21 cellular contexts compared by ENCODE assay signal in the genomic region with DNA sequence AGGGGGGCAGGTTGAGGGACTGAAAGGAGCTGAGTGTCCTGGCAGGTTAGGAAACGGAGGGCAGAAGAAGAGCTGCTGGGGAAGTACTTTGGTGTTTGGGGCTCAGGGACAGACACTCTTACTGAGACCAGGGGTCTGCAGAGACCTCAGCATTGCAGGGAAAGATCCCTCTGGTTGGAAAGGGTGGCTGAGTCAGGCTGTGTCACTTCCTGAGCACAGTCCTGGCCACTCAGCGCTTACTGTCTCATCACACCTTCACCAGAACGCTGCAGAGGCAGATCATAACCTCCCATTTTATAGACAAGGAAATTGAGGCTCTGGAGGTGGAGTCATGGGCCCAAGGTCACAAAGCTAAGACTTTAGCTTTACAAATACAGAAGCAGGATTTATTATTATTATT. TPM values are rescaled to one million over a fixed set of nuclear protein-coding genes. Genes with fewer than 3 reads are reported as not detected.
A peak's percentile ranks its signal among the peaks of the same experiment; 100 is the strongest.
DNase-seq lines count a peak whose midpoint lies in the region; ATAC-seq and TF ChIP-seq lines count a peak whose summit lies in the region.
"Had no signal": no experiment of that assay in that cellular context is flagged by ENCODE, and none has a peak within 500 bp of the region (broad histone marks: within the 10 kb centered on the region; RNA-seq: fewer than 3 reads in every experiment).

No MANE protein-coding gene starts in this region.

- TF ChIP-seq CTCF in foreskin keratinocyte (conservative IDR thresholded peaks at IDR 0.05) (no peak), transverse colon (IDR thresholded peaks at IDR 0.05) (no peak)

- no peaks in the 10 kb centered on the region for H3K9me3 Mint-ChIP-seq in natural killer cell treated with Interleukin-12 subunit alpha and Interleukin-12 subunit beta and Interleukin-15 and Interleukin-18, amount 100 ng/mL, for 72 hours
- H3K9me3 Mint-ChIP-seq: CD8-positive, alpha-beta memory T cell; H9 had no signal

- no peak for TF ChIP-seq EP300 in transverse colon (IDR thresholded peaks at IDR 0.05; ENCODE audit: low read depth)

- H3K27me3 ChIP-seq in BLaER1 (peaks cover 7% of the 10 kb centered on the region), foreskin keratinocyte (no peaks in the 10 kb centered on the region), transverse colon (peaks cover 100% of the 10 kb centered on the region)

- intact Hi-C loops in transverse colon (cut with DNase I; ENCODE audit: low total_unique reads): no loop called here

- H3K4me1 ChIP-seq in BLaER1 (peaks cover 51% of the 10 kb centered on the region), foreskin keratinocyte (peaks cover 6% of the 10 kb centered on the region), transverse colon (peaks cover 0 to 7% (median 6%) of the 10 kb centered on the region in 4 donors)

- H3K9ac ChIP-seq in BLaER1: no peak overlapping the region; the same call in 1 of the 2 replicates

- TF ChIP-seq POLR2A in transverse colon (IDR thresholded peaks at IDR 0.05): no peak

- H3K27ac ChIP-seq in BLaER1 (no peak overlapping the region), foreskin keratinocyte (no peak overlapping the region), transverse colon (no peak overlapping the region)
- H3K27ac ChIP-seq: HL-60 had no signal

- peak overlapping the region; percentile 90 for H3K4me2 ChIP-seq in BLaER1

- no peaks in the 10 kb centered on the region for H3K36me3 Mint-ChIP-seq in natural killer cell treated with Interleukin-12 subunit alpha and Interleukin-12 subunit beta and Interleukin-15 and Interleukin-18, amount 100 ng/mL, for 72 hours
- H3K36me3 Mint-ChIP-seq: CD4-positive, CD25-positive, alpha-beta regulatory T cell; CD8-positive, alpha-beta memory T cell had no signal

- in situ Hi-C loops in transverse colon (cut with MboI; ENCODE audit: low pct_ligation_motif_present in 1 of 4, low pct_unique_long_range_greater_than_20kb in 1 of 4, low sequenced_read_pairs in 3 of 4): no loop called here

- H3K4me1 Mint-ChIP-seq in natural killer cell treated with Interleukin-12 subunit alpha and Interleukin-12 subunit beta and Interleukin-15 and Interleukin-18, amount 100 ng/mL, for 72 hours (ENCODE audit: low read depth in 2 of 2): no peaks in the 10 kb centered on the region
- H3K4me1 Mint-ChIP-seq: CD4-positive, CD25-positive, alpha-beta regulatory T cell had no signal

- H3K4me3 Mint-ChIP-seq in natural killer cell treated with Interleukin-12 subunit alpha and Interleukin-12 subunit beta and Interleukin-15 and Interleukin-18, amount 100 ng/mL, for 72 hours: no peak overlapping the region
- H3K4me3 Mint-ChIP-seq: CD4-positive, CD25-positive, alpha-beta regulatory T cell; CD8-positive, alpha-beta memory T cell; H9 had no signal

- no peak overlapping the region for H3K27ac Mint-ChIP-seq in natural killer cell treated with Interleukin-12 subunit alpha and Interleukin-12 subunit beta and Interleukin-15 and Interleukin-18, amount 100 ng/mL, for 72 hours
- H3K27ac Mint-ChIP-seq: CD4-positive, CD25-positive, alpha-beta regulatory T cell; CD8-positive, alpha-beta memory T cell; H9 had no signal

- 50 to 100% methylated on average over 1 to 3 of the region's 3 CpGs for WGBS in transverse colon (ENCODE audit: low coverage in 1 of 2), 2 donors

- H3K27me3 Mint-ChIP-seq in natural killer cell treated with Interleukin-12 subunit alpha and Interleukin-12 subunit beta and Interleukin-15 and Interleukin-18, amount 100 ng/mL, for 72 hours: peaks cover 12 to 18% of the 10 kb centered on the region in 2 donors

- H3K36me3 ChIP-seq in BLaER1: no peaks in the 10 kb centered on the region
- no peaks in the 10 kb centered on the region for H3K36me3 ChIP-seq in transverse colon

- H3K9me3 ChIP-seq in BLaER1 (no peaks in the 10 kb centered on the region), transverse colon (no peaks in the 10 kb centered on the region)

- ATAC-seq in foreskin keratinocyte: peak; percentile 31
- no peak for ATAC-seq in natural killer cell treated with Interleukin-12 subunit alpha and Interleukin-12 subunit beta and Interleukin-15 and Interleukin-18, amount 100 ng/mL, for 72 hours
- ATAC-seq: K562 had no signal

- peak; percentile 13 for DNase-seq in ELR (ENCODE audit: low read depth)
- peak; percentile 43 for DNase-seq in RKO (ENCODE audit: low spot score)
- peak in 1 of 2 donors; percentile 18 for DNase-seq in foreskin keratinocyte
- no peak for DNase-seq in transverse colon
- DNase-seq in natural killer cell treated with Interleukin-12 subunit alpha and Interleukin-12 subunit beta and Interleukin-15 and Interleukin-18, amount 100 ng/mL, for 72 hours (ENCODE audit: low spot score): no peak
- no peak for DNase-seq in NCI-H1092 treated with DMSO at 0.1 percent for 48 hours (lab: John Stamatoyannopoulos, UW)
- DNase-seq: 8988T; C1 segment of cervical spinal cord; CD4-positive, CD25-positive, alpha-beta regulatory T cell; CD8-positive, alpha-beta memory T cell; DMS 273 treated with DMSO at 0.1 percent for 48 hours; DND-41; GDM1; GOT3; H9; IMR-90 had no signal

- H4K20me1 ChIP-seq in BLaER1: no peaks in the 10 kb centered on the region

- no peak overlapping the region for H3K4me3 ChIP-seq in BLaER1
- no peak overlapping the region for H3K4me3 ChIP-seq in transverse colon
- H3K4me3 ChIP-seq: K562 had no signal

RNA-seq across cellular contexts. Expression of gene LMX1B, which starts 54.3 kb away (rescaled TPM):
- total RNA-seq in foreskin keratinocyte (1.1 and 1.2 TPM in 2 replicates), transverse colon (under 1 TPM in 1 of 4 donors, not detected in 3; 0.64 TPM)
- polyA plus RNA-seq in foreskin keratinocyte: 0.95 and 1.2 TPM in 2 replicates
- not detected for total RNA-seq in natural killer cell treated with Interleukin-12 subunit alpha and Interleukin-12 subunit beta and Interleukin-15 and Interleukin-18, amount 100 ng/mL, for 72 hours
- total RNA-seq: A673; CD4-positive, CD25-positive, alpha-beta regulatory T cell; CD8-positive, alpha-beta memory T cell; IMR-90; K562 had no signal
- polyA plus RNA-seq: AG04450; CD4-positive, CD25-positive, alpha-beta regulatory T cell; CD8-positive, alpha-beta memory T cell; IMR-90; K562 had no signal

Comparison
In these comparisons a context has a peak if more than half of its experiments do, and no peak if none do; other contexts are left out.
1. DNase-seq: peak in ELR (single experiment) and RKO (single experiment); none in transverse colon (single experiment), natural killer cell treated with Interleukin-12 subunit alpha and Interleukin-12 subunit beta and Interleukin-15 and Interleukin-18, amount 100 ng/mL, for 72 hours (single experiment) and NCI-H1092 treated with DMSO at 0.1 percent for 48 hours (single experiment).